In genomic region chr5:54214747-54215146, GRCh38 we compare ENCODE assay signal across 22 cellular contexts.
"Had no signal": no experiment of that assay in that cellular context is flagged by ENCODE, and none has a peak within 500 bp of the region (broad histone marks: within the 10 kb centered on the region; RNA-seq: fewer than 3 reads in every experiment).

No MANE protein-coding gene starts in this region.

- H3K4me1 ChIP-seq: vagina had no signal

- H3K27me3 Mint-ChIP-seq: activated CD4-positive, alpha-beta memory T cell treated with anti-CD3 and anti-CD28 coated beads for 36 hours; activated naive CD4-positive, alpha-beta T cell treated with anti-CD3 and anti-CD28 coated beads, Interleukin-2, amount 10 ng/mL, durations not matched to agents 7 days and 5 days; brain; dendritic cell treated with granulocyte-macrophage colony-stimulating factor and Interleukin-4, amounts not matched to agents 40 ng/mL and 50 ng/mL, for 4 days; T-helper 17 cell had no signal

- ATAC-seq: left ventricle myocardium superior, T-helper 17 cell had no signal

- H3K36me3 Mint-ChIP-seq: activated CD4-positive, alpha-beta memory T cell treated with anti-CD3 and anti-CD28 coated beads for 36 hours; activated naive CD4-positive, alpha-beta T cell treated with anti-CD3 and anti-CD28 coated beads, Interleukin-2, amount 10 ng/mL, durations not matched to agents 7 days and 5 days; brain; type B pancreatic cell had no signal

- DNase-seq: activated CD4-positive, alpha-beta memory T cell treated with anti-CD3 and anti-CD28 coated beads for 36 hours; activated CD4-positive, alpha-beta T cell treated with anti-CD3 and anti-CD28 coated beads for 48 hours; activated CD4-positive, CD25-positive, alpha-beta regulatory T cell; activated effector memory CD4-positive, alpha-beta T cell treated with anti-CD3 and anti-CD28 coated beads, Interleukin-2, amount 50 U/mL, for 16 hours; activated naive CD4-positive, alpha-beta T cell treated with anti-CD3 and anti-CD28 coated beads, Interleukin-2, amount 10 ng/mL, durations not matched to agents 7 days and 5 days; caudate nucleus; effector CD4-positive, alpha-beta T cell; erythroblast; foreskin melanocyte; left ventricle myocardium superior; mammary epithelial cell; sigmoid colon; spleen; stimulated activated CD4-positive, alpha-beta T cell treated with anti-CD3 and anti-CD28 coated beads, Interleukin-4, amount 100 ng/mL, for 1 hour; stimulated activated naive CD4-positive, alpha-beta T cell; T-helper 17 cell; testis had no signal

- H3K9me3 Mint-ChIP-seq: activated CD4-positive, alpha-beta memory T cell treated with anti-CD3 and anti-CD28 coated beads for 36 hours; activated naive CD4-positive, alpha-beta T cell treated with anti-CD3 and anti-CD28 coated beads, Interleukin-2, amount 10 ng/mL, durations not matched to agents 7 days and 5 days; brain; dendritic cell treated with granulocyte-macrophage colony-stimulating factor and Interleukin-4, amounts not matched to agents 40 ng/mL and 50 ng/mL, for 4 days; type B pancreatic cell had no signal

- H2AFZ ChIP-seq: hepatocyte had no signal

- H3K9me3 ChIP-seq: sigmoid colon, spleen, testis, vagina had no signal

- H3K27ac Mint-ChIP-seq: activated CD4-positive, alpha-beta memory T cell treated with anti-CD3 and anti-CD28 coated beads for 36 hours; activated naive CD4-positive, alpha-beta T cell treated with anti-CD3 and anti-CD28 coated beads, Interleukin-2, amount 10 ng/mL, durations not matched to agents 7 days and 5 days; brain; dendritic cell treated with granulocyte-macrophage colony-stimulating factor and Interleukin-4, amounts not matched to agents 40 ng/mL and 50 ng/mL, for 4 days; T-helper 17 cell; type B pancreatic cell had no signal

- H3K4me3 ChIP-seq: hepatocyte, sigmoid colon, spleen, testis, vagina had no signal

- H3K36me3 ChIP-seq: sigmoid colon, spleen, vagina had no signal

- H3K27me3 ChIP-seq: hepatocyte, sigmoid colon, spleen, testis, vagina had no signal

- H3K27ac ChIP-seq: hepatocyte, sigmoid colon, spleen, testis, vagina had no signal

- H3K4me1 Mint-ChIP-seq: activated naive CD4-positive, alpha-beta T cell treated with anti-CD3 and anti-CD28 coated beads, Interleukin-2, amount 10 ng/mL, durations not matched to agents 7 days and 5 days had no signal

- H3K4me2 ChIP-seq: hepatocyte had no signal

- H3K4me3 Mint-ChIP-seq: activated CD4-positive, alpha-beta memory T cell treated with anti-CD3 and anti-CD28 coated beads for 36 hours; activated naive CD4-positive, alpha-beta T cell treated with anti-CD3 and anti-CD28 coated beads, Interleukin-2, amount 10 ng/mL, durations not matched to agents 7 days and 5 days; dendritic cell treated with granulocyte-macrophage colony-stimulating factor and Interleukin-4, amounts not matched to agents 40 ng/mL and 50 ng/mL, for 4 days; T-helper 17 cell had no signal
